In genomic region chr20:10239954-10240353, GRCh38 we compare ENCODE assay signal across 1 cellular context.
TF ChIP-seq lines count a peak whose summit lies in the region.

No MANE protein-coding gene starts in this region.

TF ChIP-seq in HepG2, 621 proteins besides CTCF, POLR2A, EP300 and RAD21 (continued from another document and continues in another):
- TF ChIP-seq STAT6 (CRISPR knock-in tag; IDR thresholded peaks at IDR 0.05; ENCODE audit: borderline replicate concordance) (no peak), ZNF124 (CRISPR knock-in tag; IDR thresholded peaks at IDR 0.05) (no peak), ETV6 (CRISPR knock-in tag; conservative IDR thresholded peaks at IDR 0.05) (no peak), RCOR2 (CRISPR knock-in tag; IDR thresholded peaks at IDR 0.05) (no peak), RXRB (CRISPR knock-in tag; IDR thresholded peaks at IDR 0.05; ENCODE audit: borderline replicate concordance) (peak; percentile 50), TFE3 (CRISPR knock-in tag; IDR thresholded peaks at IDR 0.05) (peak; percentile 61; the same call in 1 of the 2 replicates), MIER2 (CRISPR knock-in tag; IDR thresholded peaks at IDR 0.05) (0 out of 2 replicates have a peak, but pooled peaks have one; percentile 20), MLX (CRISPR knock-in tag; IDR thresholded peaks at IDR 0.05) (peak; percentile 50; the same call in 1 of the 2 replicates), MED8 (CRISPR knock-in tag; IDR thresholded peaks at IDR 0.05; ENCODE audit: insufficient replicate concordance) (no peak), CENPX (CRISPR knock-in tag; IDR thresholded peaks at IDR 0.05) (no peak), AKAP8 (CRISPR knock-in tag; IDR thresholded peaks at IDR 0.05) (no peak), PRMT3 (CRISPR knock-in tag; IDR thresholded peaks at IDR 0.05; ENCODE audit: borderline replicate concordance, low read depth) (no peak), POGZ (CRISPR knock-in tag; IDR thresholded peaks at IDR 0.05) (no peak), ZNF567 (CRISPR knock-in tag; IDR thresholded peaks at IDR 0.05; ENCODE audit: borderline replicate concordance) (no peak), ZNF580 (CRISPR knock-in tag; IDR thresholded peaks at IDR 0.05; ENCODE audit: borderline replicate concordance, low read depth) (no peak), IRF2 (CRISPR knock-in tag; IDR thresholded peaks at IDR 0.05) (peak; percentile 80; the same call in 1 of the 2 replicates), TAF15 (IDR thresholded peaks at IDR 0.05; ENCODE audit: low read depth, low read length, poor library complexity, severe bottlenecking) (no peak), HOXD1 (CRISPR knock-in tag; IDR thresholded peaks at IDR 0.05) (no peak), ZNF710 (CRISPR knock-in tag; IDR thresholded peaks at IDR 0.05; ENCODE audit: borderline replicate concordance) (no peak), ZNF501 (CRISPR knock-in tag; IDR thresholded peaks at IDR 0.05) (no peak; the same call in 1 of the 2 replicates), ELF1 (CRISPR knock-in tag; IDR thresholded peaks at IDR 0.05) (peak; percentile 55; the same call in 1 of the 2 replicates), CREBL2 (CRISPR knock-in tag; IDR thresholded peaks at IDR 0.05; ENCODE audit: borderline replicate concordance) (no peak), ARID5B (CRISPR knock-in tag; IDR thresholded peaks at IDR 0.05) (peak; percentile 74), FOXC1 (CRISPR knock-in tag; IDR thresholded peaks at IDR 0.05; ENCODE audit: borderline replicate concordance) (peak; percentile 62; the same call in 1 of the 2 replicates), AFF4 (CRISPR knock-in tag; IDR thresholded peaks at IDR 0.05) (no peak), KLF16 (CRISPR knock-in tag; IDR thresholded peaks at IDR 0.05) (0 out of 4 replicates have a peak, but pooled peaks of 1 of the 2 experiments have one; percentile 61), USF2 (IDR thresholded peaks at IDR 0.05; ENCODE audit: low read depth, low read length) (peak; percentile 94), USF2 (CRISPR knock-in tag; IDR thresholded peaks at IDR 0.05; ENCODE audit: borderline replicate concordance) (peak; percentile 88; the same call in 1 of the 2 replicates), ZNF281 (CRISPR knock-in tag; IDR thresholded peaks at IDR 0.05; ENCODE audit: borderline replicate concordance) (peak; percentile 8; the same call in 1 of the 2 replicates), NR2F1 (CRISPR knock-in tag; IDR thresholded peaks at IDR 0.05) (peak; percentile 27 to 71; a peak in 1 of 4 replicates), ZFP62 (CRISPR knock-in tag; IDR thresholded peaks at IDR 0.05) (no peak), SMAD3 (CRISPR knock-in tag; IDR thresholded peaks at IDR 0.05) (peak; percentile 47; the same call in 1 of the 2 replicates), KAT8 (CRISPR knock-in tag; IDR thresholded peaks at IDR 0.05) (peak; percentile 57; the same call in 1 of the 2 replicates), ZNF83 (CRISPR knock-in tag; IDR thresholded peaks at IDR 0.05; ENCODE audit: borderline replicate concordance) (no peak), ETV5 (CRISPR knock-in tag; IDR thresholded peaks at IDR 0.05; ENCODE audit: borderline replicate concordance) (peak; percentile 37; the same call in 1 of the 2 replicates), ZNF30 (CRISPR knock-in tag; IDR thresholded peaks at IDR 0.05) (no peak), ZNF891 (CRISPR knock-in tag; IDR thresholded peaks at IDR 0.05) (no peak), BCL6 (CRISPR knock-in tag; IDR thresholded peaks at IDR 0.05) (peak; percentile 75), ZNF274 (CRISPR knock-in tag; IDR thresholded peaks at IDR 0.05) (no peak)
